ENCODE assay signal across 1 cellular context in the genomic region with DNA sequence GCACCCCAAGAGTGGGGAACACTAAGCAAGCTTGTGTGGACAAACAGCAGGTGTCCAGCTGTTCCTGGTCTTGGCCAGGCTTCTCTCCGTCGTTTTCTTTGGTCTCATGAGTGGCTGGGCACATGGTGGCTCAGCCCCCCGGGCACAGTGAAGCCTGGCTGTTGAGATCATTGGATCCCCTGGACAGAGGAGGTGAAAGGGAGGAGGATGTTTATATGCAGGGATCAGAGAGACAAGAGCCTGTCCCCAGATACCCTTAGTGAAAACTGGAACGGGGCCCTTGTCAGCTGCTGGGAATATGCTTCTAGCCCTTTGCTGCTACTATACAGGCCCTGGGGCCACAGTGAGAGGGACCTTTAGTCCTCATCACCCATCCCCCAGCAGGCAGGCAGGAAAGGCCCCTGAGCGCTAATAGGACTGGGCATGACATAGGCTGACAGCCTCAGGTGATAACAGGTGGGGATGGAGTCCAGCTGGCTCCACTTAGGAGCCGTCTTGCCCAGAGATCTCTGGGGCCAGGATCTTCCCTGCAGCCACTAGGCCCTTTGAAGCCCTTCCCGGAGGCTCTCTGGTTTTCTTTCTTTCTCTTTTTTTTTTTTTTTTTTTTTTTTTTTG.
TF ChIP-seq lines count a peak whose summit lies in the region.

No MANE protein-coding gene starts in this region.

TF ChIP-seq in IMR-90, 13 proteins besides CTCF, POLR2A, EP300 and RAD21 (continued from another document):
- TF ChIP-seq FOS (IDR thresholded peaks at IDR 0.05; ENCODE audit: low read depth, low read length) (no peak), BHLHE40 (IDR thresholded peaks at IDR 0.05; ENCODE audit: low read depth, low read length) (no peak)
TF ChIP-seq in IMR-90: peak in this region for 0.
